21 cellular contexts compared by ENCODE assay signal in the genomic region with DNA sequence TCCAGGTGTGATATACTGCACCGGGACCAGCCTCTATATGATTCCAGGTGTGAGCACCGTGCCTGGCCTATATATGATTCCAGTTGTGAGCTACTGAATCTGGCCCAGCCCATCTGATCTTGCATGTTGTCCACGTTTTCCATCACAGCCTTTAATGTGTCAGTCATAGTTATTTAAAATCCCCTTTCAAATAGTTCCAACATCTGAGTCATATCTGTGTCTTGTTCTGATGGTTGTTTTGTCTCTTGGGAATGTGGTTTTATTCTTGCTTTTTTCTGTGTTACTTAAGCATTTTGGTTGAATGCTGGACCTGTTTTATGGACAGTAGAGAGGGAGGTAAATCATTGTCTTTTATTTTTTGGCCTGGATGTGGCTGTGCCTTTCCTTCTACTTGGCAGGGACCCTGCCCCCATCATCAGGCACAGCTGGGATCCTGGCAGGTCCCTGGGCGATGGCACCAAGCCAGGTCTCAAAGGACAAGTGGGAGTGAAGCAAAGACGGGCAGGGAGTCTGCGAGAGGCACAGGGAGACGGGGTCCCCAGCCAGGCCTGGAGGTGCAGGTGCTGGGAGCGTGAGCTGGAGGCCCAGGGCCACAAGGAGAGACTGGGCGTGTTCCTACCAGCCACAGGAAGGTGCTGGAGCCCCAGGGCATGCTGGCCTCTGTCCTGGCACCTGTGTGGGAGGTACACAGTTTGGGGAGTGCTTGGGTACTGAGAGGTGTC.
A peak's percentile ranks its signal among the peaks of the same experiment; 100 is the strongest.
DNase-seq lines count a peak whose midpoint lies in the region; ATAC-seq and TF ChIP-seq lines count a peak whose summit lies in the region.
"Had no signal": no experiment of that assay in that cellular context is flagged by ENCODE, and none has a peak within 500 bp of the region (broad histone marks: within the 10 kb centered on the region; RNA-seq: fewer than 3 reads in every experiment).

No MANE protein-coding gene starts in this region.

- H4K91ac ChIP-seq in neuronal stem cell (ENCODE audit: low read depth, low read length, poor library complexity) = no peak overlapping the region

- H2BK120ac ChIP-seq in neuronal stem cell (ENCODE audit: low read depth, low read length) = no peak overlapping the region

- H3K9ac ChIP-seq in neuronal stem cell (ENCODE audit: low read depth, low read length, poor library complexity) = no peak overlapping the region
- H3K9ac ChIP-seq: BLaER1 had no signal

- peaks cover 51% of the 10 kb centered on the region for H3K36me3 Mint-ChIP-seq in endothelial cell (ENCODE audit: low read depth, unreplicated experiment)
- peaks cover 16% of the 10 kb centered on the region for H3K36me3 Mint-ChIP-seq in natural killer cell

- no peak overlapping the region for H2AFZ ChIP-seq in neuronal stem cell (ENCODE audit: low read length)
- H2AFZ ChIP-seq: GM23338 had no signal

- POLR2A ChIA-PET in HEK293 (lab: Yijun Ruan, JAX) = no interaction called here

- H3K27ac ChIP-seq in HEK293 (ENCODE audit: extremely low read depth, low read depth, low read length) (no peak overlapping the region), lower lobe of right lung (no peak overlapping the region), neuronal stem cell (replicated peaks; ENCODE audit: low read length) (no peak overlapping the region)
- H3K27ac ChIP-seq: A549, BLaER1, SJSA1 had no signal

- H3K4me3 Mint-ChIP-seq in endothelial cell (ENCODE audit: unreplicated experiment) (peak overlapping the region; percentile 84), natural killer cell (no peak overlapping the region)
- H3K4me3 Mint-ChIP-seq: CD8-positive, alpha-beta T cell; GM23338 had no signal

- no peak overlapping the region for H2BK12ac ChIP-seq in neuronal stem cell (ENCODE audit: low read length)

- H3K4me3 ChIP-seq in HEK293 (ENCODE audit: low read depth, low read length) (no peak overlapping the region), lower lobe of right lung (no peak overlapping the region), neuronal stem cell (ENCODE audit: low read length in 2 of 2) (peak overlapping the region in 1 of 2 donors; percentile 12)
- H3K4me3 ChIP-seq: A549, BLaER1, GM23338, SJSA1 had no signal

- no peak overlapping the region for H2AK5ac ChIP-seq in neuronal stem cell (ENCODE audit: low read depth, low read length)

- CTCF ChIA-PET in HEK293 (lab: Yijun Ruan, JAX) = no interaction called here

- H3K27me3 Mint-ChIP-seq in endothelial cell (ENCODE audit: unreplicated experiment) = peaks cover 5% of the 10 kb centered on the region
- H3K27me3 Mint-ChIP-seq in natural killer cell (ENCODE audit: low read depth in 2 of 2) = no peaks in the 10 kb centered on the region

- H3K18ac ChIP-seq in neuronal stem cell (ENCODE audit: low read length) = no peak overlapping the region

- no peak overlapping the region for H3K4me2 ChIP-seq in neuronal stem cell (ENCODE audit: insufficient read depth, low read length, poor library complexity, severe bottlenecking)
- H3K4me2 ChIP-seq: A549, BLaER1, GM23338 had no signal

- H3K27me3 ChIP-seq in lower lobe of right lung (ENCODE audit: low read depth) (no peaks in the 10 kb centered on the region), neuronal stem cell (ENCODE audit: control insufficient read depth in 3 of 3, insufficient read depth in 3 of 3, low read depth in 1 of 3, low read length in 3 of 3) (peaks cover 0 to 1% (median 0%) of the 10 kb centered on the region in 3 experiments)
- H3K27me3 ChIP-seq: BLaER1, SJSA1 had no signal

- TF ChIP-seq CTCF in HEK293 (tag by site-specific recombination; IDR thresholded peaks at IDR 0.05) = no peak
- TF ChIP-seq CTCF in endothelial cell (IDR thresholded peaks at IDR 0.05; ENCODE audit: unreplicated experiment) = no peak
- TF ChIP-seq CTCF in natural killer cell (IDR thresholded peaks at IDR 0.05) = no peak
- TF ChIP-seq CTCF in lower lobe of right lung (IDR thresholded peaks at IDR 0.05) = no peak

- H3K9me3 ChIP-seq in HEK293 (ENCODE audit: control insufficient read depth, insufficient read depth, low read depth, low read length) (no peaks in the 10 kb centered on the region), lower lobe of right lung (peaks cover 10% of the 10 kb centered on the region), neuronal stem cell (replicated peaks in 1 of 2; ENCODE audit: control insufficient read depth in 2 of 2, insufficient read depth in 1 of 2, low read depth in 1 of 2, low read length in 2 of 2) (peaks cover 5 to 20% of the 10 kb centered on the region in 2 donors)

- H3K14ac ChIP-seq in neuronal stem cell (ENCODE audit: low read length) = no peak overlapping the region

- H3K36me3 ChIP-seq in HEK293 (ENCODE audit: control insufficient read depth in 2 of 2, insufficient read depth in 1 of 2, low read length in 2 of 2) (peaks cover 0 to 52% of the 10 kb centered on the region in 2 experiments; a peak in 1 of 3 replicates), lower lobe of right lung (peaks cover 27% of the 10 kb centered on the region), neuronal stem cell (replicated peaks in 1 of 2; ENCODE audit: control insufficient read depth in 2 of 2, insufficient read depth in 2 of 2, low read length in 2 of 2) (peaks cover 21 to 35% of the 10 kb centered on the region in 2 donors)

- H2BK5ac ChIP-seq in neuronal stem cell (ENCODE audit: low read length) = no peak overlapping the region

- ATAC-seq in natural killer cell = no peak
- no peak for ATAC-seq in lower lobe of right lung
- ATAC-seq: A549; CD8-positive, alpha-beta T cell; GM23338 had no signal

- H3K4ac ChIP-seq in neuronal stem cell (ENCODE audit: low read length) = no peak overlapping the region

- DNase-seq in RKO (ENCODE audit: low spot score) (peak; percentile 11), endothelial cell (ENCODE audit: low spot score) (no peak), islet precursor cell (peak; percentile 38), hypothalamus (lab: John Stamatoyannopoulos, UW) (no peak), natural killer cell (no peak), lower lobe of right lung (no peak), neuronal stem cell (ENCODE audit: low spot score) (no peak)
- DNase-seq: Calu3; CD8-positive, alpha-beta T cell; EL; HCEC 1CT; NCI-H1417 treated with DMSO at 0.1 percent for 48 hours; NCI-H187 treated with DMSO at 0.1 percent for 48 hours; NCI-H2227 treated with DMSO at 0.1 percent for 48 hours; NCI-H510A treated with DMSO at 0.1 percent for 48 hours; NCI-H774 had no signal

- H3K4me1 Mint-ChIP-seq in endothelial cell (ENCODE audit: unreplicated experiment) (no peaks in the 10 kb centered on the region), natural killer cell (no peaks in the 10 kb centered on the region)
- H3K4me1 Mint-ChIP-seq: GM23338 had no signal

- H3K4me1 ChIP-seq in HEK293 (ENCODE audit: control insufficient read depth, insufficient read depth, low read length) (no peaks in the 10 kb centered on the region), lower lobe of right lung (no peaks in the 10 kb centered on the region), neuronal stem cell (ENCODE audit: control insufficient read depth in 2 of 2, insufficient read depth in 1 of 2, low read depth in 1 of 2, low read length in 2 of 2) (no peaks in the 10 kb centered on the region)
- H3K4me1 ChIP-seq: A549, BLaER1, SJSA1 had no signal

- H3K23ac ChIP-seq in neuronal stem cell (ENCODE audit: low read depth, low read length, poor library complexity) = no peak overlapping the region

- H3K79me1 ChIP-seq in neuronal stem cell (ENCODE audit: low read depth, low read length) = no peaks in the 10 kb centered on the region

- no peak overlapping the region for H2BK15ac ChIP-seq in neuronal stem cell (ENCODE audit: low read length)

- H3K9me3 Mint-ChIP-seq in endothelial cell (ENCODE audit: unreplicated experiment) = peaks cover 6% of the 10 kb centered on the region
- peaks cover 0 to 5% of the 10 kb centered on the region in 2 donors for H3K9me3 Mint-ChIP-seq in natural killer cell

- WGBS in neuronal stem cell (ENCODE audit: extremely low coverage in 2 of 2, insufficient read length in 2 of 2, insufficient replicate concordance in 1 of 2), 2 donors = no CpG with 5 or more reads among the region's 9 CpGs

- H4K8ac ChIP-seq in neuronal stem cell (ENCODE audit: low read depth, low read length) = no peak overlapping the region

- intact Hi-C loops in natural killer cell (cut with micrococcal nuclease) = no loop called here
- intact Hi-C loops in lower lobe of right lung (cut with DNase I) = no loop called here

- H3K27ac Mint-ChIP-seq in endothelial cell (ENCODE audit: unreplicated experiment) = peak overlapping the region; percentile 28
- H3K27ac Mint-ChIP-seq in natural killer cell = no peak overlapping the region
- H3K27ac Mint-ChIP-seq: CD8-positive, alpha-beta T cell; GM23338 had no signal

TF ChIP-seq in HEK293, 187 proteins besides CTCF, POLR2A, EP300 and RAD21:
- no peak for TF ChIP-seq ZNF23 (tag by site-specific recombination; IDR thresholded peaks at IDR 0.05; ENCODE audit: borderline replicate concordance)
- no peak for TF ChIP-seq WT1 (tag by site-specific recombination; IDR thresholded peaks at IDR 0.05)
- peak; percentile 62 for TF ChIP-seq SETDB1 (IDR thresholded peaks at IDR 0.05; ENCODE audit: insufficient read length, low read length)
- TF ChIP-seq, protein P1, sequence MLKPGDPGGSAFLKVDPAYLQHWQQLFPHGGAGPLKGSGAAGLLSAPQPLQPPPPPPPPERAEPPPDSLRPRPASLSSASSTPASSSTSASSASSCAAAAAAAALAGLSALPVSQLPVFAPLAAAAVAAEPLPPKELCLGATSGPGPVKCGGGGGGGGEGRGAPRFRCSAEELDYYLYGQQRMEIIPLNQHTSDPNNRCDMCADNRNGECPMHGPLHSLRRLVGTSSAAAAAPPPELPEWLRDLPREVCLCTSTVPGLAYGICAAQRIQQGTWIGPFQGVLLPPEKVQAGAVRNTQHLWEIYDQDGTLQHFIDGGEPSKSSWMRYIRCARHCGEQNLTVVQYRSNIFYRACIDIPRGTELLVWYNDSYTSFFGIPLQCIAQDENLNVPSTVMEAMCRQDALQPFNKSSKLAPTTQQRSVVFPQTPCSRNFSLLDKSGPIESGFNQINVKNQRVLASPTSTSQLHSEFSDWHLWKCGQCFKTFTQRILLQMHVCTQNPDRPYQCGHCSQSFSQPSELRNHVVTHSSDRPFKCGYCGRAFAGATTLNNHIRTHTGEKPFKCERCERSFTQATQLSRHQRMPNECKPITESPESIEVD (tag by site-specific recombination; IDR thresholded peaks at IDR 0.05) = no peak

Comparison
In these comparisons a context has a peak if more than half of its experiments do, and no peak if none do; other contexts are left out.
1. DNase-seq: peak in RKO (single experiment) and islet precursor cell (single experiment); none in endothelial cell (single experiment), hypothalamus (0 of 51), natural killer cell (single experiment), lower lobe of right lung (single experiment) and neuronal stem cell (single experiment).